In genomic region chr22:25029181-25029580, GRCh38 we compare ENCODE assay signal across 17 cellular contexts.
DNase-seq lines count a peak whose midpoint lies in the region; ATAC-seq, FAIRE-seq and TF ChIP-seq lines count a peak whose summit lies in the region.
"Had no signal": no experiment of that assay in that cellular context is flagged by ENCODE, and none has a peak within 500 bp of the region (broad histone marks: within the 10 kb centered on the region; RNA-seq: fewer than 3 reads in every experiment).

No MANE protein-coding gene starts in this region.

- in situ Hi-C loops in HepG2 (cut with HindIII; ENCODE audit: extremely low pct_ligation_motif_present, low pct_unique_long_range_greater_than_20kb), result loop anchor here (5.0 to 25.0 kb wide), 2 partner anchors 77 to 267 kb away; partner anchors contain the start of genes KIAA1671 and PIWIL3

- H3K9me3 ChIP-seq in HepG2 (ENCODE audit: low read length) (no peaks in the 10 kb centered on the region), right lobe of liver (no peaks in the 10 kb centered on the region), H1 (ENCODE audit: insufficient read depth in 2 of 2, low read depth in 1 of 2, low read length in 1 of 2) (no peaks in the 10 kb centered on the region), tibial nerve (no peaks in the 10 kb centered on the region)

- H2AK5ac ChIP-seq in H1 (ENCODE audit: low read depth, low read length), result no peak overlapping the region

- H2BK120ac ChIP-seq in H1 (replicated peaks; ENCODE audit: low read depth, low read length), result no peak overlapping the region

- no peaks in the 10 kb centered on the region for H3K79me2 ChIP-seq in HepG2 (ENCODE audit: insufficient read depth, low read length)
- no peaks in the 10 kb centered on the region for H3K79me2 ChIP-seq in H1 (ENCODE audit: control insufficient read depth in 1 of 2, insufficient read depth in 2 of 2, low read length in 2 of 2)

- TSS peak; percentile 35 for BruUV-seq in HepG2 (replicated peaks; lab: Mats Ljungman, UMichigan)

- no peak for TF ChIP-seq CTCF in HepG2 (CRISPR knock-in tag; IDR thresholded peaks at IDR 0.05)
- no peak for TF ChIP-seq CTCF in right lobe of liver (IDR thresholded peaks at IDR 0.05)
- TF ChIP-seq CTCF in H1 (IDR thresholded peaks at IDR 0.05; ENCODE audit: control extremely low read depth in 1 of 3, insufficient read depth in 1 of 3, low read depth in 1 of 3, low read length in 3 of 3), result no peak
- TF ChIP-seq CTCF in tibial nerve (IDR thresholded peaks at IDR 0.05), result no peak

- POLR2A ChIA-PET in HepG2 (lab: Yijun Ruan, JAX), result no interaction called here
- POLR2A ChIA-PET in H1 (lab: Charles Lee; ENCODE audit: partially characterized antibody), result interaction anchor here (0.8 to 1.4 kb wide), 3 partner anchors 25 to 82 kb away, joined by 3 read pairs; partner anchors contain the start of gene LHFPL7

- H3K36me3 ChIP-seq in HepG2 (replicated peaks in 1 of 2; ENCODE audit: control insufficient read depth in 1 of 2, insufficient read depth in 2 of 2, low read length in 2 of 2) (peaks cover 5 to 29% of the 10 kb centered on the region in 2 experiments; a peak in 4 of 5 replicates), right lobe of liver (peaks cover 0 to 3% (median 0%) of the 10 kb centered on the region in 4 donors), H1 (ENCODE audit: control insufficient read depth in 2 of 4, insufficient read depth in 4 of 4, low read length in 3 of 4) (no peaks in the 10 kb centered on the region), tibial nerve (peaks cover 0 to 30% (median 0%) of the 10 kb centered on the region in 3 donors)

- H3K23me2 ChIP-seq in H1 (ENCODE audit: low read depth, low read length), result no peaks in the 10 kb centered on the region

- DNase-seq in HepG2 (ENCODE audit: low spot score) (no peak), right lobe of liver (no peak), H1 (ENCODE audit: low read depth in 1 of 2, low spot score in 2 of 2) (no peak), tibial nerve (ENCODE audit: low spot score in 2 of 2) (no peak), LoVo (ENCODE audit: low spot score) (no peak), NCI-H187 (lab: John Stamatoyannopoulos, UW) (no peak), NCI-H128 (lab: John Stamatoyannopoulos, UW; ENCODE audit: unreplicated experiment) (no peak)
- DNase-seq: CD4-positive, alpha-beta memory T cell; COR-L47; DMS153; DMS79 treated with DMSO at 0.1 percent for 48 hours had no signal

- no peaks in the 10 kb centered on the region for H4K20me1 ChIP-seq in HepG2 (ENCODE audit: insufficient read depth, low read length)
- no peaks in the 10 kb centered on the region for H4K20me1 ChIP-seq in H1 (replicated peaks in 1 of 2; ENCODE audit: control insufficient read depth in 1 of 2, insufficient read depth in 2 of 2, low read length in 2 of 2)

- H3K4ac ChIP-seq in H1 (replicated peaks; ENCODE audit: insufficient read length, low read depth, low read length), result no peak overlapping the region

- no peak overlapping the region for H2BK12ac ChIP-seq in H1 (ENCODE audit: low read depth, low read length)

- intact Hi-C loops in HepG2 (cut with micrococcal nuclease; ENCODE audit: unreplicated experiment), result loop anchor here (5.0 kb wide), 1 partner anchor 77 kb away; the partner anchor contains the start of gene KIAA1671
- intact Hi-C loops in right lobe of liver (cut with DNase I), result no loop called here

- H3K27me3 ChIP-seq in HepG2 (ENCODE audit: control insufficient read depth in 1 of 2, insufficient read depth in 2 of 2, low read length in 2 of 2) (no peaks in the 10 kb centered on the region), right lobe of liver (no peaks in the 10 kb centered on the region), H1 (replicated peaks in 1 of 4; ENCODE audit: control insufficient read depth in 3 of 4, extremely low read depth in 1 of 4, insufficient read depth in 3 of 4, low read length in 3 of 4) (no peaks in the 10 kb centered on the region), tibial nerve (no peaks in the 10 kb centered on the region)

- 100% methylated on average over 12 of the region's 18 CpGs for WGBS in HepG2 (ENCODE audit: low lambda C conversion rate)
- no CpG with 5 or more reads among the region's 18 CpGs for WGBS in right lobe of liver (ENCODE audit: insufficient coverage, low coverage, low lambda C conversion rate, missing lambda C conversion rate)
- WGBS in H1 (ENCODE audit: extremely low coverage in 1 of 2, insufficient coverage in 1 of 2, insufficient read length in 1 of 2, insufficient replicate concordance in 2 of 2, low coverage in 1 of 2, low lambda C conversion rate in 2 of 2, missing lambda C conversion rate in 1 of 2), 2 experiments, result 96% methylated on average over 4 of the region's 18 CpGs; no CpG with 5 or more reads in 1 of the 2 experiments
- WGBS in tibial nerve, 2 donors, result 90 to 92% methylated on average over 9 to 18 of the region's 18 CpGs

- H4K8ac ChIP-seq in H1 (ENCODE audit: extremely low read depth, insufficient read depth, low read length), result no peak overlapping the region

- H3K27ac ChIP-seq in HepG2 (ENCODE audit: extremely low read length, insufficient read depth, low read length) (no peak overlapping the region), right lobe of liver (no peak overlapping the region), H1 (ENCODE audit: low read depth, low read length) (no peak overlapping the region), tibial nerve (peak overlapping the region in 3 of 4 donors; percentile 48 to 89 (median 85))
- H3K27ac ChIP-seq: C4-2B had no signal

- no peak for FAIRE-seq in HepG2 (lab: Jason Lieb, UNC)
- FAIRE-seq in H1 (lab: Jason Lieb, UNC), result no peak
- FAIRE-seq: A204.1, D721Med, G401.6, GM12891, HTR-8/SVneo had no signal

- H2BK15ac ChIP-seq in H1 (ENCODE audit: low read length), result no peak overlapping the region

- no peak overlapping the region for H3K23ac ChIP-seq in H1 (ENCODE audit: insufficient read length)

- TF ChIP-seq EP300 in HepG2 (IDR thresholded peaks at IDR 0.05; ENCODE audit: low read depth in 2 of 2, low read length in 2 of 2) (no peak), HepG2 (CRISPR knock-in tag; IDR thresholded peaks at IDR 0.05; ENCODE audit: borderline replicate concordance) (no peak), H1 (IDR thresholded peaks at IDR 0.05; ENCODE audit: borderline replicate concordance in 1 of 2, low read depth in 2 of 2, low read length in 2 of 2) (no peak), tibial nerve (IDR thresholded peaks at IDR 0.05) (no peak)

- no peak for ATAC-seq in HepG2
- ATAC-seq in right lobe of liver, result no peak

- 0 out of 2 replicates have a peak overlapping the region, but pooled peaks have one; percentile 0 for H2BK5ac ChIP-seq in H1 (ENCODE audit: low read depth, low read length)

- H3K9ac ChIP-seq in HepG2 (ENCODE audit: insufficient read depth, low read depth, low read length), result no peak overlapping the region
- no peak overlapping the region for H3K9ac ChIP-seq in H1 (replicated peaks in 1 of 4; ENCODE audit: extremely low read depth in 1 of 4, low read depth in 3 of 4, low read length in 3 of 4)

- H3K4me3 ChIP-seq in HepG2 (replicated peaks in 1 of 3; ENCODE audit: insufficient read depth in 1 of 3, low read depth in 2 of 3, low read length in 3 of 3) (no peak overlapping the region), right lobe of liver (no peak overlapping the region), H1 (ENCODE audit: extremely low read depth in 1 of 4, insufficient read depth in 2 of 4, low read depth in 3 of 4, low read length in 4 of 4) (no peak overlapping the region), tibial nerve (no peak overlapping the region)

- CTCF ChIA-PET in HepG2 (lab: Yijun Ruan, JAX; ENCODE audit: low intra/inter-chr PET ratio, low total read pairs) (interaction anchor here (0.9 to 1.6 kb wide), 3 partner anchors 78 to 92 kb away, joined by 3 to 8 read pairs (median 6); no protein-coding TSS in a partner anchor), H1 (lab: Charles Lee; ENCODE audit: partially characterized antibody) (interaction anchor here (0.6 to 9.4 kb wide), 21 partner anchors 8 to 103 kb away, joined by 3 to 110 read pairs (median 5); partner anchors contain the start of genes KIAA1671 and LHFPL7)

- no peak overlapping the region for H4K91ac ChIP-seq in H1 (replicated peaks; ENCODE audit: insufficient read length, low read length)

- no peak overlapping the region for H3K56ac ChIP-seq in H1 (replicated peaks; ENCODE audit: insufficient read length, low read depth, low read length)

- H3K4me1 ChIP-seq in HepG2 (ENCODE audit: insufficient read depth, low read length) (peaks cover 28% of the 10 kb centered on the region), right lobe of liver (no peaks in the 10 kb centered on the region), H1 (replicated peaks in 1 of 4; ENCODE audit: control insufficient read depth in 3 of 4, insufficient read depth in 4 of 4, low read length in 3 of 4) (no peaks in the 10 kb centered on the region; a peak in 1 of 7 replicates), tibial nerve (peaks cover 0 to 55% (median 32%) of the 10 kb centered on the region in 4 donors)

- no peak overlapping the region for H2AFZ ChIP-seq in HepG2 (ENCODE audit: low read length)
- no peak overlapping the region for H2AFZ ChIP-seq in H1 (ENCODE audit: low read length)

- no peak overlapping the region for H3K18ac ChIP-seq in H1 (ENCODE audit: extremely low read depth, low read length)

- no peak for TF ChIP-seq RAD21 in HepG2 (CRISPR knock-in tag; IDR thresholded peaks at IDR 0.05)
- no peak for TF ChIP-seq RAD21 in H1 (IDR thresholded peaks at IDR 0.05 in 1 of 2, conservative IDR thresholded peaks at IDR 0.05 in 1 of 2; ENCODE audit: low read depth in 2 of 2, low read length in 2 of 2)

- H3K79me1 ChIP-seq in H1 (ENCODE audit: low read depth, low read length), result no peaks in the 10 kb centered on the region

- H2BK20ac ChIP-seq in H1 (ENCODE audit: low read length), result no peak overlapping the region

- TF ChIP-seq POLR2A in HepG2 (IDR thresholded peaks at IDR 0.05; ENCODE audit: insufficient read depth in 1 of 2, low read depth in 2 of 2, low read length in 2 of 2), result no peak
- TF ChIP-seq POLR2A in right lobe of liver (IDR thresholded peaks at IDR 0.05), result no peak
- TF ChIP-seq POLR2A in H1 (IDR thresholded peaks at IDR 0.05; ENCODE audit: control extremely low read depth in 1 of 2, low read depth in 2 of 2, low read length in 2 of 2), result no peak
- TF ChIP-seq POLR2A in tibial nerve (IDR thresholded peaks at IDR 0.05), result no peak

- no peak overlapping the region for H3K14ac ChIP-seq in H1 (ENCODE audit: insufficient read length)

- H3K4me2 ChIP-seq in HepG2 (ENCODE audit: low read depth, low read length) (no peak overlapping the region), H1 (ENCODE audit: insufficient read depth in 1 of 2, low read depth in 2 of 2, low read length in 2 of 2) (no peak overlapping the region)

- no peak overlapping the region for H4K5ac ChIP-seq in H1 (ENCODE audit: insufficient read length, low read depth, low read length)

TF ChIP-seq in HepG2, 621 proteins besides CTCF, POLR2A, EP300 and RAD21 (continues in another document):
- TF ChIP-seq ZNF792 (CRISPR knock-in tag; IDR thresholded peaks at IDR 0.05), result no peak
- TF ChIP-seq ZNF569 (CRISPR knock-in tag; IDR thresholded peaks at IDR 0.05; ENCODE audit: borderline replicate concordance), result no peak
- no peak for TF ChIP-seq JUND (CRISPR knock-in tag; IDR thresholded peaks at IDR 0.05)

TF ChIP-seq in H1, 55 proteins besides CTCF, POLR2A, EP300 and RAD21 (continues in another document):
- no peak for TF ChIP-seq POU5F1 (IDR thresholded peaks at IDR 0.05; ENCODE audit: low read depth, low read length)

Comparison
In these comparisons a context has a peak if more than half of its experiments do, and no peak if none do; other contexts are left out.
1. H3K27ac ChIP-seq: peak in tibial nerve (3 of 4); none in HepG2 (single experiment), right lobe of liver (0 of 3) and H1 (single experiment).